In genomic region chr3:111837112-111837511, GRCh38 we compare ENCODE assay signal across 24 cellular contexts. TPM values are rescaled to one million over a fixed set of nuclear protein-coding genes. Genes with fewer than 3 reads are reported as not detected.
"Had no signal": no experiment of that assay in that cellular context is flagged by ENCODE, and none has a peak within 500 bp of the region (broad histone marks: within the 10 kb centered on the region; RNA-seq: fewer than 3 reads in every experiment).

No MANE protein-coding gene starts in this region.

- H3K4me3 ChIP-seq: MG63 had no signal

- H3K9me3 ChIP-seq: MG63, SK-N-SH had no signal

- H3K27ac ChIP-seq: RWPE1 had no signal

- H3K9ac ChIP-seq: SK-N-SH had no signal

- H3K27me3 ChIP-seq: MG63 had no signal

- ATAC-seq: Panc1, PC-3 had no signal

- H3K36me3 ChIP-seq: MG63 had no signal

- DNase-seq: IMR-90, Karpas-422, KG1, MG63, NCI-H1092, NCI-H1105 treated with DMSO at 0.1 percent for 48 hours, NCI-H1417 treated with DMSO at 0.1 percent for 48 hours, NCI-H146, NCI-H1694 treated with DMSO at 0.1 percent for 48 hours, NCI-H1930, NCI-H2081, NCI-H2107, NCI-H226, NCI-H446, NCI-H510A, NCI-H524 treated with DMSO at 0.1 percent for 48 hours, NCI-H69, NCI-H774, PC-3, SHP77, SK-N-SH had no signal

RNA-seq across cellular contexts. Expression of gene PHLDB2, which starts 22.0 kb away (rescaled TPM):
- total RNA-seq: HT-29 had no signal
